In the genomic region with DNA sequence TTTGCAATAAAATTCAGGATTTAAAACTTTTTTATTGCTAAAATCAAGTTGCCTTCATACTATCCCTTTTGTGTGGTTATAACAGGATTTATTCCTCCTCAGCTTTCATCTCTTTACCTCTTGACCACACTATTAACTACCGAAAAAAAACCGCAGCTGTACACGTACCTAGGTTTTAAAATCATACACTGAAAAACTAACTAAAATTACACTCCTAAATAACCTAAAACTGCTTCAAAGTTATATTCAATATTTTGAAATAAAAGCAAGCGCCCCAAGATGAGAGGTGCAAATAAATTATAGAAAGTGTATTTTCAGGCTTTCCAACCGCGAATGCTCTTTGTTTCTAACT, we compare ENCODE assay signal across 1 cellular context.
TF ChIP-seq lines count a peak whose summit lies in the region.

No MANE protein-coding gene starts in this region.

TF ChIP-seq in K562, 482 proteins besides CTCF, POLR2A, EP300 and RAD21 (continued from another document):
- TF ChIP-seq, protein P1, sequence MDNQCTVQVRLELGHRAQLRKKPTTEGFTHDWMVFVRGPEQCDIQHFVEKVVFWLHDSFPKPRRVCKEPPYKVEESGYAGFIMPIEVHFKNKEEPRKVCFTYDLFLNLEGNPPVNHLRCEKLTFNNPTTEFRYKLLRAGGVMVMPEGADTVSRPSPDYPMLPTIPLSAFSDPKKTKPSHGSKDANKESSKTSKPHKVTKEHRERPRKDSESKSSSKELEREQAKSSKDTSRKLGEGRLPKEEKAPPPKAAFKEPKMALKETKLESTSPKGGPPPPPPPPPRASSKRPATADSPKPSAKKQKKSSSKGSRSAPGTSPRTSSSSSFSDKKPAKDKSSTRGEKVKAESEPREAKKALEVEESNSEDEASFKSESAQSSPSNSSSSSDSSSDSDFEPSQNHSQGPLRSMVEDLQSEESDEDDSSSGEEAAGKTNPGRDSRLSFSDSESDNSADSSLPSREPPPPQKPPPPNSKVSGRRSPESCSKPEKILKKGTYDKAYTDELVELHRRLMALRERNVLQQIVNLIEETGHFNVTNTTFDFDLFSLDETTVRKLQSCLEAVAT (IDR thresholded peaks at IDR 0.05): peak in 1 of 2 experiments; percentile 14; a peak in 1 of 4 replicates
- TF ChIP-seq ATF1 (CRISPR knock-in tag; IDR thresholded peaks at IDR 0.05) (no peak), ATF1 (tag; IDR thresholded peaks at IDR 0.05) (no peak), CREBBP (IDR thresholded peaks at IDR 0.05; ENCODE audit: low read depth, low read length) (no peak), ELF2 (CRISPR knock-in tag; IDR thresholded peaks at IDR 0.05) (no peak), PML (IDR thresholded peaks at IDR 0.05; ENCODE audit: low read length) (0 out of 2 replicates have a peak, but pooled peaks have one; percentile 18), RUNX1 (IDR thresholded peaks at IDR 0.05; ENCODE audit: low read depth) (no peak)
- TF ChIP-seq, protein P2, sequence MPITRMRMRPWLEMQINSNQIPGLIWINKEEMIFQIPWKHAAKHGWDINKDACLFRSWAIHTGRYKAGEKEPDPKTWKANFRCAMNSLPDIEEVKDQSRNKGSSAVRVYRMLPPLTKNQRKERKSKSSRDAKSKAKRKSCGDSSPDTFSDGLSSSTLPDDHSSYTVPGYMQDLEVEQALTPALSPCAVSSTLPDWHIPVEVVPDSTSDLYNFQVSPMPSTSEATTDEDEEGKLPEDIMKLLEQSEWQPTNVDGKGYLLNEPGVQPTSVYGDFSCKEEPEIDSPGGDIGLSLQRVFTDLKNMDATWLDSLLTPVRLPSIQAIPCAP (CRISPR knock-in tag; IDR thresholded peaks at IDR 0.05; ENCODE audit: borderline replicate concordance): no peak
- TF ChIP-seq, protein P3, sequence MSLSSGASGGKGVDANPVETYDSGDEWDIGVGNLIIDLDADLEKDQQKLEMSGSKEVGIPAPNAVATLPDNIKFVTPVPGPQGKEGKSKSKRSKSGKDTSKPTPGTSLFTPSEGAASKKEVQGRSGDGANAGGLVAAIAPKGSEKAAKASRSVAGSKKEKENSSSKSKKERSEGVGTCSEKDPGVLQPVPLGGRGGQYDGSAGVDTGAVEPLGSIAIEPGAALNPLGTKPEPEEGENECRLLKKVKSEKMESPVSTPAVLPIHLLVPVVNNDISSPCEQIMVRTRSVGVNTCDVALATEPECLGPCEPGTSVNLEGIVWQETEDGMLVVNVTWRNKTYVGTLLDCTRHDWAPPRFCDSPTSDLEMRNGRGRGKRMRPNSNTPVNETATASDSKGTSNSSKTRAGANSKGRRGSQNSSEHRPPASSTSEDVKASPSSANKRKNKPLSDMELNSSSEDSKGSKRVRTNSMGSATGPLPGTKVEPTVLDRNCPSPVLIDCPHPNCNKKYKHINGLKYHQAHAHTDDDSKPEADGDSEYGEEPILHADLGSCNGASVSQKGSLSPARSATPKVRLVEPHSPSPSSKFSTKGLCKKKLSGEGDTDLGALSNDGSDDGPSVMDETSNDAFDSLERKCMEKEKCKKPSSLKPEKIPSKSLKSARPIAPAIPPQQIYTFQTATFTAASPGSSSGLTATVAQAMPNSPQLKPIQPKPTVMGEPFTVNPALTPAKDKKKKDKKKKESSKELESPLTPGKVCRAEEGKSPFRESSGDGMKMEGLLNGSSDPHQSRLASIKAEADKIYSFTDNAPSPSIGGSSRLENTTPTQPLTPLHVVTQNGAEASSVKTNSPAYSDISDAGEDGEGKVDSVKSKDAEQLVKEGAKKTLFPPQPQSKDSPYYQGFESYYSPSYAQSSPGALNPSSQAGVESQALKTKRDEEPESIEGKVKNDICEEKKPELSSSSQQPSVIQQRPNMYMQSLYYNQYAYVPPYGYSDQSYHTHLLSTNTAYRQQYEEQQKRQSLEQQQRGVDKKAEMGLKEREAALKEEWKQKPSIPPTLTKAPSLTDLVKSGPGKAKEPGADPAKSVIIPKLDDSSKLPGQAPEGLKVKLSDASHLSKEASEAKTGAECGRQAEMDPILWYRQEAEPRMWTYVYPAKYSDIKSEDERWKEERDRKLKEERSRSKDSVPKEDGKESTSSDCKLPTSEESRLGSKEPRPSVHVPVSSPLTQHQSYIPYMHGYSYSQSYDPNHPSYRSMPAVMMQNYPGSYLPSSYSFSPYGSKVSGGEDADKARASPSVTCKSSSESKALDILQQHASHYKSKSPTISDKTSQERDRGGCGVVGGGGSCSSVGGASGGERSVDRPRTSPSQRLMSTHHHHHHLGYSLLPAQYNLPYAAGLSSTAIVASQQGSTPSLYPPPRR (CRISPR knock-in tag; IDR thresholded peaks at IDR 0.05; ENCODE audit: borderline replicate concordance): no peak
